In the genomic region with DNA sequence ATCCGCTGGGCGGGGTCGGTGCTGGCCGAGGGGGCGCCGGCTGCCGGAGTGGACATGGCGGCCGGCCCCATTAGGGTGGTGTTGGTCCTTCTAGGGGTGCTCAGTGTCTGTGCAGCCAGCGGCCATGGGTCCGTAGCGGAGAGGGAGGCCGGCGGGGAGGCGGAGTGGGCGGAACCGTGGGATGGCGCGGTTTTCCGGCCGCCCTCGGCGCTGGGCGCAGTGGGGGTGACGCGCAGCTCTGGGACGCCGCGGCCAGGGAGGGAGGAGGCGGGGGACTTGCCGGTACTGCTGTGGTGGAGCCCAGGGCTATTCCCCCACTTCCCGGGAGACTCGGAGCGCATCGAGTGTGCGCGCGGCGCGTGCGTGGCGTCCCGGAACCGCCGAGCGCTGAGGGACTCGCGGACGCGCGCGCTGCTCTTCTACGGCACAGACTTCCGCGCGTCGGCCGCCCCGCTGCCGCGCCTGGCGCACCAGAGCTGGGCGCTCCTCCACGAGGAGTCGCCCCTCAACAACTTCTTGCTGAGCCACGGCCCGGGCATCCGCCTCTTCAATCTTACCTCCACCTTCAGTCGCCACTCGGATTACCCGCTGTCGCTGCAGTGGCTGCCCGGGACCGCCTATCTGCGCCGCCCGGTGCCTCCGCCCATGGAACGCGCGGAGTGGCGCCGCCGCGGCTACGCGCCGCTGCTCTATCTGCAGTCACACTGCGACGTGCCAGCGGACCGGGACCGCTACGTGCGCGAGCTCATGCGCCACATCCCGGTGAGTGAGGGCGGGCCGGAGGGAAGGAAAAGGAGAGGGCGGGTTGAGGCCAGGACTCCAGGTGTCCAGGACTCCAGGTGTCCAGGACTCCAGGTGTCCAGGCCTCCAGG, we compare ENCODE assay signal across 8 cellular contexts. TPM values are rescaled to one million over a fixed set of nuclear protein-coding genes. Genes with fewer than 3 reads are reported as not detected.
DNase-seq lines count a peak whose midpoint lies in the region; ATAC-seq, FAIRE-seq and TF ChIP-seq lines count a peak whose summit lies in the region.

No MANE protein-coding gene starts in this region.

- peak overlapping the region; percentile 98 for H3K27ac ChIP-seq in kidney (ENCODE audit: low read depth in 2 of 2, low read length in 2 of 2)

- peak; percentile 53 for ATAC-seq in HG02623 (IDR thresholded peaks at IDR 0.05; ENCODE audit: unreplicated experiment)

- peak overlapping the region; percentile 74 to 81 for H3K9ac ChIP-seq in kidney (ENCODE audit: low read length in 2 of 2)

- DNase-seq in NCI-H345 (lab: John Stamatoyannopoulos, UW) = peak; percentile 65
- no peak for DNase-seq in NCI-H345 treated with DMSO at 0.1 percent for 48 hours (lab: John Stamatoyannopoulos, UW; ENCODE audit: unreplicated experiment)
- DNase-seq in NCI-H1105 treated with DMSO at 0.1 percent for 48 hours (lab: John Stamatoyannopoulos, UW) = peak; percentile 44
- peak; percentile 57 for DNase-seq in activated CD4-positive, CD25-positive, alpha-beta regulatory T cell treated with anti-CD3 and anti-CD28 coated beads, Interleukin-2, amount 50 U/mL, for 16 hours (ENCODE audit: low read depth, low spot score)
- DNase-seq in central memory CD4-positive, alpha-beta T cell = peak; percentile 83
- peak; percentile 96 for DNase-seq in kidney
- peak; percentile 62 to 64 for DNase-seq in stimulated activated CD4-positive, alpha-beta T cell treated with anti-CD3 and anti-CD28 coated beads, Interleukin-15, amount 100 ng/mL, for 1 hour (ENCODE audit: low read depth in 1 of 2, low spot score in 1 of 2)

- peak; percentile 2 for TF ChIP-seq CTCF in kidney (IDR thresholded peaks at IDR 0.05; ENCODE audit: borderline replicate concordance, extremely low read depth, insufficient read depth)

- H3K4me1 ChIP-seq in kidney (ENCODE audit: control insufficient read depth in 1 of 2, insufficient read depth in 1 of 2, low read depth in 1 of 2, low read length in 2 of 2) = peaks cover 0 to 24% of the 10 kb centered on the region in 2 donors

- intact Hi-C loops in kidney (cut with DNase I) = no loop called here

- H3K9me3 ChIP-seq in kidney (ENCODE audit: control insufficient read depth in 1 of 2, low read length in 2 of 2) = no peaks in the 10 kb centered on the region

- H3K4me3 ChIP-seq in kidney (ENCODE audit: low read length in 2 of 2) = peak overlapping the region; percentile 84 to 88

- FAIRE-seq in kidney (lab: Jason Lieb, UNC) = no peak

- H3K36me3 ChIP-seq in kidney (ENCODE audit: control insufficient read depth in 1 of 2, insufficient read depth in 2 of 2, low read length in 2 of 2) = peaks cover 26 to 34% of the 10 kb centered on the region in 2 donors

RNA-seq across cellular contexts. Expression of gene CHCHD1, which starts 9.3 kb away (rescaled TPM):
- total RNA-seq in kidney = 23.4 TPM
- 105 TPM for polyA plus RNA-seq in kidney (ENCODE audit: insufficient read depth, low read depth, low replicate concordance)

RNA-seq across cellular contexts. Expression of gene ZSWIM8, which starts 12.9 kb away (rescaled TPM):
- 91.8 TPM for total RNA-seq in kidney
- polyA plus RNA-seq in kidney (ENCODE audit: insufficient read depth, low read depth, low replicate concordance) = 96.7 TPM

RNA-seq across cellular contexts. Expression of gene SEC24C, which starts 28.3 kb away (rescaled TPM):
- total RNA-seq in kidney = 66.9 TPM
- 39.2 TPM for polyA plus RNA-seq in kidney (ENCODE audit: insufficient read depth, low read depth, low replicate concordance)

RNA-seq across cellular contexts. Expression of gene NDST2, which starts 38.9 kb away (rescaled TPM):
- total RNA-seq in kidney = 42.6 TPM
- 11.7 TPM for polyA plus RNA-seq in kidney (ENCODE audit: insufficient read depth, low read depth, low replicate concordance)
